ENCODE assay signal across 8 cellular contexts in the genomic region with DNA sequence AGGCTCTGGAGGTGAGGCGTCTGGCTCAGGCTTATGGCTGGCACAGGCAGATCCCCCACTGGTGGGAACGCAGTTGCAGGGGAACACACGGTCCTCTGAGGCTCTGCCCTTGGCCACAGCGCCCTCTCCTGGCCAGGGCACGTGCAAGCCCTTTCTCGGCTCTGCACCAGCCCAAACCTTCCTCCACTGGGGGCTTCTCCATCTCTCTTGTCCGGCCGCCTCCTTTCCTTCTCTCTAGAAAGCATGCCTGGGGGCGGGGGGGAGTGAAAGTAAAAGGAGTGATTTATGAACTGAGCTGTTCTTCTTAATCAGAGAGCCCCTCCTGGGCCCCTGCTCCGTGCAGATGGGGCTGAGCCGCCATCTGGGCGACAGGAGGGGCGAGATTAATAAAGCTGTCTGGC. TPM values are rescaled to one million over a fixed set of nuclear protein-coding genes. Genes with fewer than 3 reads are reported as not detected.
A peak's percentile ranks its signal among the peaks of the same experiment; 100 is the strongest.
DNase-seq lines count a peak whose midpoint lies in the region; ATAC-seq and TF ChIP-seq lines count a peak whose summit lies in the region.

No MANE protein-coding gene starts in this region.

- CTCF ChIA-PET in CD4-positive, alpha-beta memory T cell (lab: Charles Lee; ENCODE audit: partially characterized antibody): interaction anchor here (0.7 to 2.8 kb wide), 12 partner anchors 17 to 338 kb away, joined by 3 to 25 read pairs (median 4); no protein-coding TSS in a partner anchor
- CTCF ChIA-PET in activated CD4-positive, alpha-beta memory T cell treated with anti-CD3 and anti-CD28 coated beads for 36 hours (lab: Charles Lee): interaction anchor here (0.7 to 2.9 kb wide), 18 partner anchors 9 to 800 kb away, joined by 3 to 15 read pairs (median 4); no protein-coding TSS in a partner anchor

- no CpG with 5 or more reads among the region's 13 CpGs for WGBS in H9 (ENCODE audit: extremely low coverage, insufficient read length, low lambda C conversion rate)

- no peak overlapping the region for H4K5ac ChIP-seq in H9 (ENCODE audit: insufficient read length, low read depth, low read length)

- H3K23ac ChIP-seq in H9 (ENCODE audit: insufficient read length, low read depth, low read length): no peak overlapping the region

- H3K9me3 Mint-ChIP-seq in CD4-positive, alpha-beta memory T cell: no peaks in the 10 kb centered on the region
- H3K9me3 Mint-ChIP-seq in H9: peaks cover 8 to 11% of the 10 kb centered on the region in 2 experiments; a peak in 3 of 5 replicates
- no peaks in the 10 kb centered on the region for H3K9me3 Mint-ChIP-seq in activated CD4-positive, alpha-beta memory T cell treated with anti-CD3 and anti-CD28 coated beads for 36 hours

- ATAC-seq in GM19463 (IDR thresholded peaks at IDR 0.05; ENCODE audit: unreplicated experiment): no peak

- intact Hi-C loops in CD4-positive, alpha-beta memory T cell (cut with micrococcal nuclease): loop anchor here (1.0 to 2.0 kb wide), 3 partner anchors 166 to 337 kb away; no protein-coding TSS in a partner anchor
- intact Hi-C loops in activated CD4-positive, alpha-beta memory T cell treated with anti-CD3 and anti-CD28 coated beads for 36 hours (cut with micrococcal nuclease): loop anchor here (1.0 to 5.0 kb wide), 5 partner anchors 117 to 337 kb away; no protein-coding TSS in a partner anchor
- intact Hi-C loops in dorsolateral prefrontal cortex (cut with DNase I): loop anchor here (1.0 to 5.0 kb wide), 5 partner anchors 167 to 342 kb away; partner anchors contain the start of gene TSPAN18 (in 2 of the 2)

- H3K4me2 ChIP-seq in H9 (ENCODE audit: insufficient read depth, insufficient read length, low read length): no peak overlapping the region

- H3K23me2 ChIP-seq in H9 (ENCODE audit: insufficient read length, low read depth, low read length, poor library complexity, severe bottlenecking): no peaks in the 10 kb centered on the region

- H3K79me2 ChIP-seq in H9 (ENCODE audit: insufficient read depth, low read length): no peaks in the 10 kb centered on the region

- H3K27ac Mint-ChIP-seq in CD4-positive, alpha-beta memory T cell: no peak overlapping the region
- H3K27ac Mint-ChIP-seq in H9: peak overlapping the region in 1 of 3 experiments; percentile 93; a peak in 1 of 7 replicates
- H3K27ac Mint-ChIP-seq in activated CD4-positive, alpha-beta memory T cell treated with anti-CD3 and anti-CD28 coated beads for 36 hours: no peak overlapping the region

- H3K14ac ChIP-seq in H9 (ENCODE audit: insufficient read depth, low read length): no peak overlapping the region

- no peak overlapping the region for H4K91ac ChIP-seq in H9 (ENCODE audit: insufficient read length, low read depth, low read length)

- H3K4ac ChIP-seq in H9 (ENCODE audit: low read depth, low read length): no peak overlapping the region

- H3K27ac ChIP-seq in CD4-positive, alpha-beta memory T cell (ENCODE audit: low read depth, low read length): no peak overlapping the region
- H3K27ac ChIP-seq in H9 (ENCODE audit: insufficient read length, low read depth, low read length) (no peak overlapping the region), dorsolateral prefrontal cortex (peak overlapping the region in 9 of 59 donors; percentile 8 to 90 (median 51))

- H2BK15ac ChIP-seq in H9 (ENCODE audit: low read depth, low read length): no peak overlapping the region

- H3K36me3 ChIP-seq in CD4-positive, alpha-beta memory T cell (ENCODE audit: insufficient read depth, low read length): no peaks in the 10 kb centered on the region

- H3K27me3 ChIP-seq in CD4-positive, alpha-beta memory T cell (ENCODE audit: insufficient read depth, low read length): no peaks in the 10 kb centered on the region
- no peaks in the 10 kb centered on the region for H3K27me3 ChIP-seq in H9 (ENCODE audit: insufficient read depth, low read length)
- peaks cover 0 to 4% (median 0%) of the 10 kb centered on the region in 45 donors for H3K27me3 ChIP-seq in dorsolateral prefrontal cortex

- H2BK12ac ChIP-seq in H9 (ENCODE audit: insufficient read length, low read depth, low read length): no peak overlapping the region

- H3T11ph ChIP-seq in H9 (ENCODE audit: low read length): no peak overlapping the region

- no peak overlapping the region for H2BK5ac ChIP-seq in H9 (ENCODE audit: insufficient read length, low read length)

- no peak overlapping the region for H2AK5ac ChIP-seq in H9 (ENCODE audit: insufficient read length, low read length)

- H2AFZ ChIP-seq in H9 (ENCODE audit: low read length): no peak overlapping the region

- H3K4me3 ChIP-seq in CD4-positive, alpha-beta memory T cell (ENCODE audit: low read length in 2 of 2): no peak overlapping the region
- peak overlapping the region in 32 of 59 donors; percentile 1 to 52 (median 25) for H3K4me3 ChIP-seq in dorsolateral prefrontal cortex

- peaks cover 25 to 26% of the 10 kb centered on the region in 2 donors for H3K36me3 Mint-ChIP-seq in CD4-positive, alpha-beta memory T cell
- peaks cover 5 to 9% (median 6%) of the 10 kb centered on the region in 3 experiments; a peak in 5 of 7 replicates for H3K36me3 Mint-ChIP-seq in H9 (ENCODE audit: insufficient read depth in 1 of 3, low read depth in 3 of 3)
- H3K36me3 Mint-ChIP-seq in activated CD4-positive, alpha-beta memory T cell treated with anti-CD3 and anti-CD28 coated beads for 36 hours: peaks cover 8% of the 10 kb centered on the region

- H3K4me1 Mint-ChIP-seq in CD4-positive, alpha-beta memory T cell: peaks cover 2 to 18% (median 12%) of the 10 kb centered on the region in 4 donors
- H3K4me1 Mint-ChIP-seq in H9: peaks cover 30% of the 10 kb centered on the region in 2 experiments
- peaks cover 9% of the 10 kb centered on the region for H3K4me1 Mint-ChIP-seq in activated CD4-positive, alpha-beta memory T cell treated with anti-CD3 and anti-CD28 coated beads for 36 hours (ENCODE audit: low read depth)

- peak; percentile 100 for TF ChIP-seq CTCF in H9 (conservative IDR thresholded peaks at IDR 0.05)
- peak; percentile 28 to 92 (median 81) for TF ChIP-seq CTCF in dorsolateral prefrontal cortex (IDR thresholded peaks at IDR 0.05 in 54 of 56, conservative IDR thresholded peaks at IDR 0.05 in 2 of 56; ENCODE audit: low read depth in 1 of 56, partially characterized antibody in 56 of 56)

- DNase-seq in CD4-positive, alpha-beta memory T cell: peak; percentile 50 to 56 (median 54)
- DNase-seq in H9 (peak; percentile 91), NCI-H524 treated with DMSO at 0.1 percent for 48 hours (lab: John Stamatoyannopoulos, UW) (peak; percentile 94), dorsolateral prefrontal cortex (peak; percentile 51 to 82 (median 60)), midbrain (lab: John Stamatoyannopoulos, UW) (peak; percentile 61)
- DNase-seq in activated CD4-positive, alpha-beta memory T cell treated with anti-CD3 and anti-CD28 coated beads for 36 hours: peak; percentile 72
- peak; percentile 55 for DNase-seq in stimulated activated CD8-positive, alpha-beta memory T cell treated with anti-CD3 and anti-CD28 coated beads, Interleukin-4, amount 100 ng/mL, for 24 hours (ENCODE audit: low read depth)

- no peaks in the 10 kb centered on the region for H3K4me1 ChIP-seq in CD4-positive, alpha-beta memory T cell (ENCODE audit: insufficient read depth, low read length)
- no peaks in the 10 kb centered on the region; the same call in 1 of the 2 replicates for H3K4me1 ChIP-seq in H9 (ENCODE audit: insufficient read depth, low read length)

- no peak overlapping the region for H3K4me3 Mint-ChIP-seq in CD4-positive, alpha-beta memory T cell
- H3K4me3 Mint-ChIP-seq in H9: no peak overlapping the region
- no peak overlapping the region for H3K4me3 Mint-ChIP-seq in activated CD4-positive, alpha-beta memory T cell treated with anti-CD3 and anti-CD28 coated beads for 36 hours

- no peak overlapping the region for H4K8ac ChIP-seq in H9 (replicated peaks; ENCODE audit: insufficient read length, low read depth, low read length)

- no peaks in the 10 kb centered on the region for H3K27me3 Mint-ChIP-seq in CD4-positive, alpha-beta memory T cell
- peaks cover 4% of the 10 kb centered on the region for H3K27me3 Mint-ChIP-seq in H9 (ENCODE audit: low read depth)
- H3K27me3 Mint-ChIP-seq in activated CD4-positive, alpha-beta memory T cell treated with anti-CD3 and anti-CD28 coated beads for 36 hours: no peaks in the 10 kb centered on the region

- no peak overlapping the region for H3K9ac ChIP-seq in H9 (ENCODE audit: extremely low read depth, insufficient read length, low read length)

- no peak overlapping the region for H3K18ac ChIP-seq in H9 (ENCODE audit: insufficient read length, low read depth, low read length)

- H3K79me1 ChIP-seq in H9 (ENCODE audit: insufficient read depth, low read depth, low read length, poor library complexity, severe bottlenecking): no peaks in the 10 kb centered on the region

- POLR2A ChIA-PET in CD4-positive, alpha-beta memory T cell (lab: Charles Lee; ENCODE audit: partially characterized antibody): interaction anchor here (1.0 kb wide), 1 partner anchor 328 kb away, joined by 3 read pairs; no protein-coding TSS in a partner anchor
- POLR2A ChIA-PET in activated CD4-positive, alpha-beta memory T cell treated with anti-CD3 and anti-CD28 coated beads for 36 hours (lab: Charles Lee): no interaction called here

- no peaks in the 10 kb centered on the region for H3K9me3 ChIP-seq in CD4-positive, alpha-beta memory T cell (ENCODE audit: control insufficient read depth in 1 of 2, low read length in 2 of 2)
- no peaks in the 10 kb centered on the region for H3K9me3 ChIP-seq in H9 (ENCODE audit: control insufficient read depth, low read depth, low read length)

- no peak overlapping the region for H2BK120ac ChIP-seq in H9 (ENCODE audit: low read depth, low read length, poor library complexity, severe bottlenecking)

- H2BK20ac ChIP-seq in H9 (ENCODE audit: low read depth, low read length, poor library complexity, severe bottlenecking): no peak overlapping the region

- no peak overlapping the region for H3K56ac ChIP-seq in H9 (ENCODE audit: insufficient read length, low read depth, low read length)

- H4K20me1 ChIP-seq in H9 (ENCODE audit: control insufficient read depth, insufficient read depth, insufficient read length): no peaks in the 10 kb centered on the region

RNA-seq across cellular contexts. Expression of gene TP53I11, which starts 56.5 kb away (rescaled TPM):
- 1 to 10 TPM; 4.0 to 7.0 TPM for total RNA-seq in CD4-positive, alpha-beta memory T cell
- 1 to 10 TPM; 1.1 to 6.2 TPM for polyA plus RNA-seq in CD4-positive, alpha-beta memory T cell
- total RNA-seq in H9 (2021) (94.2 and 95.6 TPM in 2 replicates), dorsolateral prefrontal cortex (10 to 100 TPM in 119 of 120 experiments, 1 to 10 TPM in 1; 9.6 to 61.1 (median 25.7) TPM)
- 10 to 100 TPM; 15.7 to 17.6 TPM for total RNA-seq in activated CD4-positive, alpha-beta memory T cell treated with anti-CD3 and anti-CD28 coated beads for 36 hours

Comparison
In these comparisons a context has a peak if more than half of its experiments do, and no peak if none do; other contexts are left out.
1. H3K4me3 ChIP-seq: peak in dorsolateral prefrontal cortex (32 of 59); none in CD4-positive, alpha-beta memory T cell (0 of 2).
2. Peak in every context shown above with its lines, with median percentiles within 50 percentile points of each other: DNase-seq.